ENCODE assay signal across 8 cellular contexts in genomic region chr4:112145326-112145819, GRCh38. TPM values are rescaled to one million over a fixed set of nuclear protein-coding genes. Genes with fewer than 3 reads are reported as not detected.
A peak's percentile ranks its signal among the peaks of the same experiment; 100 is the strongest.
DNase-seq lines count a peak whose midpoint lies in the region; ATAC-seq, FAIRE-seq and TF ChIP-seq lines count a peak whose summit lies in the region.

Gene FAM241A (plus strand): TSS chr4:112145454. CDS start chr4:112145581, 127 bp downstream.

- H3K27ac Mint-ChIP-seq in T-helper 1 cell treated with Interleukin-12 subunit alpha and Interleukin-12 subunit beta and Interleukin-4 antibody, amounts not matched to agents 30 μg/mL and 1 μg/mL, for 36 hours, result peak within 1 kb of the TSS; percentile 89

- peak within 1 kb of the TSS; percentile 91 for H3K4me3 Mint-ChIP-seq in T-helper 1 cell treated with Interleukin-12 subunit alpha and Interleukin-12 subunit beta and Interleukin-4 antibody, amounts not matched to agents 30 μg/mL and 1 μg/mL, for 36 hours

- WGBS in right cardiac atrium, result under 1% methylated on average over 73 of the region's 74 CpGs

- no peak for TF ChIP-seq CTCF in GM06990 (IDR thresholded peaks at IDR 0.05; ENCODE audit: insufficient read depth, low read length, poor library complexity, severe bottlenecking)

- DNase-seq in GM06990 (ENCODE audit: extremely low read depth, insufficient read length) (peak; percentile 88), H54 (ENCODE audit: insufficient read length, low spot score) (peak; percentile 60), LoVo (ENCODE audit: low spot score) (peak; percentile 87), amygdala (lab: John Stamatoyannopoulos, UW) (peak; percentile 12 to 91 (median 76)), right cardiac atrium (peak; percentile 90 to 96 (median 96)), retina (peak; percentile 75), inferior parietal cortex (ENCODE audit: extremely low spot score) (no peak)

- intact Hi-C loops in right cardiac atrium (cut with DNase I), result loop anchor here in 2 of 4 donors (5.0 kb wide), 2 partner anchors 38 to 87 kb away; partner anchors contain the start of gene AP1AR (in 2 of the 2)

- peak within 1 kb of the TSS; percentile 72 for H3K4me3 ChIP-seq in GM06990 (replicated peaks; ENCODE audit: low read depth, low read length)
- peak within 1 kb of the TSS; percentile 67 for H3K4me3 ChIP-seq in right cardiac atrium (ENCODE audit: low read length)

- no peaks in the 10 kb centered on the region for H3K9me3 Mint-ChIP-seq in T-helper 1 cell treated with Interleukin-12 subunit alpha and Interleukin-12 subunit beta and Interleukin-4 antibody, amounts not matched to agents 30 μg/mL and 1 μg/mL, for 36 hours

- H3K4me1 ChIP-seq in right cardiac atrium (ENCODE audit: control insufficient read depth, insufficient read depth, low read length), result no peaks in the 10 kb centered on the region

- no peaks in the 10 kb centered on the region for H3K9me3 ChIP-seq in right cardiac atrium (ENCODE audit: control insufficient read depth, low read length)

- peak; percentile 98 to 99 for ATAC-seq in right cardiac atrium

- peak within 1 kb of the TSS; percentile 85 for H3K27ac ChIP-seq in right cardiac atrium (ENCODE audit: low read length)

- H3K4me1 Mint-ChIP-seq in T-helper 1 cell treated with Interleukin-12 subunit alpha and Interleukin-12 subunit beta and Interleukin-4 antibody, amounts not matched to agents 30 μg/mL and 1 μg/mL, for 36 hours (ENCODE audit: low read depth), result peaks cover 23% of the 10 kb centered on the region

- peak; percentile 71 for TF ChIP-seq POLR2A in H54 (IDR thresholded peaks at IDR 0.05; ENCODE audit: low read depth, low read length)

- H3K36me3 Mint-ChIP-seq in T-helper 1 cell treated with Interleukin-12 subunit alpha and Interleukin-12 subunit beta and Interleukin-4 antibody, amounts not matched to agents 30 μg/mL and 1 μg/mL, for 36 hours (ENCODE audit: low read depth), result no peaks in the 10 kb centered on the region

- no peaks in the 10 kb centered on the region for H3K36me3 ChIP-seq in GM06990 (ENCODE audit: control insufficient read depth, insufficient read depth, low read length)

- no peak for FAIRE-seq in H54 (lab: Jason Lieb, UNC)

- no peaks in the 10 kb centered on the region for H3K27me3 ChIP-seq in GM06990 (replicated peaks; ENCODE audit: control insufficient read depth, insufficient read depth, low read length)
- H3K27me3 ChIP-seq in right cardiac atrium (ENCODE audit: control insufficient read depth, insufficient read depth), result no peaks in the 10 kb centered on the region

- H3K27me3 Mint-ChIP-seq in T-helper 1 cell treated with Interleukin-12 subunit alpha and Interleukin-12 subunit beta and Interleukin-4 antibody, amounts not matched to agents 30 μg/mL and 1 μg/mL, for 36 hours (ENCODE audit: low read depth), result no peaks in the 10 kb centered on the region

RNA-seq across cellular contexts. Expression of gene FAM241A, which starts in this region (rescaled TPM):
- 1 to 10 TPM; 4.8 to 7.9 (median 7.1) TPM for total RNA-seq in right cardiac atrium
- 6.8 TPM for polyA plus RNA-seq in right cardiac atrium
